ENCODE assay signal across 12 cellular contexts in the genomic region with DNA sequence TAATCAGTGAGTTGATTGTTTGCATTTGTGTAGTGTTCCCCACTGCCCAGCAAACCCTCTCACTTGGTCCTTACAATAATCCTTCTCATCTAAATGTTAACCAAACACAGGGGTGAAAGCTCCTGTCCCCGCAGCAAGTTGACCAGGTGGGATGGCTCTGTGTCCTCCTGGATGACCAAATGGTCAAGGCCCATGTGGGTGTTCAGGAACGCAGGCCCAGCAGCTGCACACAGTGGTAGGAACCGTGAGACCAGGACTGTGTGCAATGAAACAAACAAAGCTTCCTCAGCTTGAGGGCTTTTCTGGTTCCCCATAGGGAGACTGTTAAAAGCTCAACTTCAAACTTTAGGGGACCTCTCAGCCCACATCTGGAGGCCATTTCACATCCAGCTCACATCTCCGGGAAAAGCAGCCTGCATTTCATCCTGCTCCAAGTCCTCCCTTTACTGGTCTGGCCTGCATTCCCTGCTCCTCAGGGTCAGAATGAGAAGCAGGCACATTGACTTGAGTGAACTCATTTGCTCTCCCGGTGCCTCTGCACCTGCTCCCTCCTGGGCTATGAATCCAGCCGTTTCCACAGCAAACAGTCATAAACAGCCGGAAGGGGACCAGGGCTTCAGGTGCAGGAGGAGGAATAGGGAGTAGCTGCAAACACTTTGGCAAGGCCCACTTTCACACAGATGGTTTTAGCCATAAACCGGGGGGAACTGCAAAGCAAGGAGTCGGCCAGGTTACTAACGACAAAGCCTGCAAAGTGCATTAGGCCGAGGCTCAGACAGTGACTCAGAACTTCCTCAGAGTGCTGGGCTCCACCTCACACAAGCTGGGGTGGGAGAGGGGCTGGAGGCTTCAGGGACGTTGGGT.
DNase-seq lines count a peak whose midpoint lies in the region; ATAC-seq, FAIRE-seq and TF ChIP-seq lines count a peak whose summit lies in the region.
"Had no signal": no experiment of that assay in that cellular context is flagged by ENCODE, and none has a peak within 500 bp of the region (broad histone marks: within the 10 kb centered on the region; RNA-seq: fewer than 3 reads in every experiment).

No MANE protein-coding gene starts in this region.

- H3K4me1 ChIP-seq in astrocyte (ENCODE audit: insufficient read depth, low read length): peaks cover 45% of the 10 kb centered on the region

- H3K9me3 Mint-ChIP-seq in astrocyte (ENCODE audit: unreplicated experiment): peaks cover 6% of the 10 kb centered on the region
- no peaks in the 10 kb centered on the region for H3K9me3 Mint-ChIP-seq in activated naive CD4-positive, alpha-beta T cell treated with anti-CD3 and anti-CD28 coated beads for 36 hours

- H3K4me2 ChIP-seq in astrocyte (ENCODE audit: low read length): peak overlapping the region; percentile 0

- no peaks in the 10 kb centered on the region for H3K36me3 ChIP-seq in astrocyte (ENCODE audit: insufficient read depth, low read length)

- no peaks in the 10 kb centered on the region for H3K79me2 ChIP-seq in astrocyte (ENCODE audit: insufficient read depth, low read length)

- H3K27me3 Mint-ChIP-seq in astrocyte (ENCODE audit: low read depth, unreplicated experiment): no peaks in the 10 kb centered on the region
- H3K27me3 Mint-ChIP-seq in activated naive CD4-positive, alpha-beta T cell treated with anti-CD3 and anti-CD28 coated beads for 36 hours (ENCODE audit: low read depth): no peaks in the 10 kb centered on the region

- DNase-seq in ELR (ENCODE audit: low read depth): peak; percentile 54
- peak; percentile 77 for DNase-seq in NCI-H146 (lab: John Stamatoyannopoulos, UW)
- peak; percentile 77 for DNase-seq in astrocyte (ENCODE audit: low read depth)
- peak; percentile 39 for DNase-seq in myocyte (ENCODE audit: low read depth)
- DNase-seq in activated naive CD4-positive, alpha-beta T cell treated with anti-CD3 and anti-CD28 coated beads for 36 hours: no peak
- no peak for DNase-seq in NCI-H524 treated with DMSO at 0.1 percent for 48 hours (lab: John Stamatoyannopoulos, UW)
- DNase-seq: caudate nucleus, left cardiac atrium, NCI-H1048 had no signal

- no peak overlapping the region for H3K4me3 Mint-ChIP-seq in astrocyte (ENCODE audit: unreplicated experiment)
- no peak overlapping the region for H3K4me3 Mint-ChIP-seq in activated naive CD4-positive, alpha-beta T cell treated with anti-CD3 and anti-CD28 coated beads for 36 hours

- H3K27me3 ChIP-seq in astrocyte (ENCODE audit: insufficient read depth, low read length): no peaks in the 10 kb centered on the region

- H2AFZ ChIP-seq in astrocyte (ENCODE audit: low read depth, low read length): peak overlapping the region; percentile 11

- peaks cover 2% of the 10 kb centered on the region for H3K36me3 Mint-ChIP-seq in astrocyte (ENCODE audit: low read depth, unreplicated experiment)
- H3K36me3 Mint-ChIP-seq in activated naive CD4-positive, alpha-beta T cell treated with anti-CD3 and anti-CD28 coated beads for 36 hours (ENCODE audit: low read depth): no peaks in the 10 kb centered on the region

- H3K9me3 ChIP-seq in astrocyte (ENCODE audit: insufficient read depth, low read depth, low read length): no peaks in the 10 kb centered on the region

- H3K4me3 ChIP-seq in astrocyte (ENCODE audit: insufficient read depth, low read depth, low read length): no peak overlapping the region

- peak overlapping the region; percentile 5 for H3K27ac ChIP-seq in astrocyte (ENCODE audit: low read depth, low read length)

- H3K9ac ChIP-seq in astrocyte (ENCODE audit: low read length): peak overlapping the region; percentile 1

- no peak for TF ChIP-seq CTCF in astrocyte (IDR thresholded peaks at IDR 0.05; ENCODE audit: insufficient read depth, low read depth, low read length)

- peaks cover 17% of the 10 kb centered on the region for H3K4me1 Mint-ChIP-seq in astrocyte (ENCODE audit: low read depth, unreplicated experiment)
- no peaks in the 10 kb centered on the region for H3K4me1 Mint-ChIP-seq in activated naive CD4-positive, alpha-beta T cell treated with anti-CD3 and anti-CD28 coated beads for 36 hours (ENCODE audit: low read depth)

- H3K27ac Mint-ChIP-seq in astrocyte (ENCODE audit: unreplicated experiment): no peak overlapping the region
- no peak overlapping the region for H3K27ac Mint-ChIP-seq in activated naive CD4-positive, alpha-beta T cell treated with anti-CD3 and anti-CD28 coated beads for 36 hours

- no peaks in the 10 kb centered on the region for H4K20me1 ChIP-seq in astrocyte (ENCODE audit: insufficient read depth, low read length)

- intact Hi-C loops in activated naive CD4-positive, alpha-beta T cell treated with anti-CD3 and anti-CD28 coated beads for 36 hours (cut with micrococcal nuclease): no loop called here

- ATAC-seq in GM18873 (IDR thresholded peaks at IDR 0.05; ENCODE audit: low FRiP score, unreplicated experiment) (no peak), GM18907 (IDR thresholded peaks at IDR 0.05; ENCODE audit: unreplicated experiment) (no peak)
- ATAC-seq: left cardiac atrium had no signal

- FAIRE-seq in astrocyte (lab: Jason Lieb, UNC): no peak
- FAIRE-seq: GM12892 had no signal

- CTCF ChIA-PET in activated naive CD4-positive, alpha-beta T cell treated with anti-CD3 and anti-CD28 coated beads for 36 hours (lab: Charles Lee): interaction anchor here (1.0 to 3.4 kb wide), 5 partner anchors 24 to 498 kb away, joined by 4 to 11 read pairs (median 4); no protein-coding TSS in a partner anchor

Comparison
In these comparisons a context has a peak if more than half of its experiments do, and no peak if none do; other contexts are left out.
1. DNase-seq: peak in ELR (single experiment), NCI-H146 (single experiment), astrocyte (single experiment) and myocyte (single experiment); none in activated naive CD4-positive, alpha-beta T cell treated with anti-CD3 and anti-CD28 coated beads for 36 hours (single experiment) and NCI-H524 treated with DMSO at 0.1 percent for 48 hours (single experiment).